8 cellular contexts compared by ENCODE assay signal in the genomic region with DNA sequence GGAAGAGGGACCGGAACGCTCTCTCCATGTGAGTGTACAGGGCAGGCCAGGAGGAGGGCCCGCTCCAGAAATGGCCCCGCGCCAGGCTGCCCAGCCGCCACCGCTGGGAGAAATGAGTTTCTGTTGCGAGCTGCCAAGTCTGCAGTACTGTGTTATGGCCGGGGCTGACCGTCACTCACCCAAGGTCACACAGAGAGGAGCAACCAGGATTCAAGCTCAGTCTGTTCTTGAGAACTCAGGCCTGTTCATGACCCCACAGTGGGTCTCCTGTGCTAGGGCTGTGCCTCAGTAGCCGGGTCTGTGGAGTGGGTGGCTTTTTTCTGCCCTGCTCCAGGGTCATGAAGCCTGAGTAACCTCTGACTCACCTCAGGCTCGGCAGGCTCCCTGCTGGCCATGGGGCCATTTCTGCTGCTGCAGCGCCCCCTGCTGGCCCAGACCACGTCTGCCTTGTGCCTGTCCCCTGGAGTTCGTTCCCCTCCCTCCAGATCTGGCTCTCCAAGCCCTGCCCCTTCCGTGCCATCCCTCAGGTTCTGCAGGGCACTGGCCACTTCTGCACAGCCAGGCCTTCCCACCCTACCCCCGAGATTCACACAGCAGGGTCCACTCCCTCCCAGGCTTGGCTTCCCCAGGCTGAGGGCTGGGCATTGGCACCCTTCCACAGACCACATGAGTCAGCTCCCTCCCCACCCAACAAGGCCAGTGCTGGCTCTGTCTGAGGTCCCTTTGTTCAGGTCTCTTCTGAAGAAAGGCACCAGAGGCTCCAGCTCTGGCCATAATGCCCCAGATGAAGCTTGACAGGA.
DNase-seq lines count a peak whose midpoint lies in the region; ATAC-seq and FAIRE-seq lines count a peak whose summit lies in the region.

No MANE protein-coding gene starts in this region.

- FAIRE-seq in GM19239 (lab: Jason Lieb, UNC) = peak; percentile 66

- ATAC-seq in GM18519 (IDR thresholded peaks at IDR 0.05; ENCODE audit: low FRiP score, unreplicated experiment) = no peak

- DNase-seq in AG08396 (ENCODE audit: low spot score) = peak; percentile 93
- peak; percentile 76 for DNase-seq in GM19239 (ENCODE audit: insufficient read length, low spot score)
- peak; percentile 23 for DNase-seq in NCI-H2171 (lab: John Stamatoyannopoulos, UW)
- peak; percentile 35 for DNase-seq in activated CD4-positive, CD25-positive, alpha-beta regulatory T cell treated with anti-CD3 and anti-CD28 coated beads, Interleukin-2, amount 50 U/mL, for 16 hours (ENCODE audit: low read depth, low spot score)
- DNase-seq in caudate nucleus (lab: John Stamatoyannopoulos, UW) = peak in 56 of 61 donors; percentile 14 to 91 (median 70)
- peak; percentile 85 for DNase-seq in kidney glomerular epithelial cell (lab: John Stamatoyannopoulos, UW)
- peak; percentile 19 to 57 for DNase-seq in stimulated activated CD4-positive, alpha-beta T cell treated with anti-CD3 and anti-CD28 coated beads, Interleukin-1b, Interleukin-23, amount 100 ng/mL, for 1 hour (ENCODE audit: low read depth in 2 of 2)

- H3K27ac ChIP-seq in caudate nucleus (ENCODE audit: low read depth, low read length) = peak overlapping the region; percentile 60

Comparison
In these comparisons a context has a peak if more than half of its experiments do, and no peak if none do; other contexts are left out.
1. DNase-seq: peak in every context shown above with its lines; median percentile 93 in AG08396; 85 in kidney glomerular epithelial cell; 76 in GM19239; 70 in caudate nucleus; 38 in stimulated activated CD4-positive, alpha-beta T cell treated with anti-CD3 and anti-CD28 coated beads, Interleukin-1b, Interleukin-23, amount 100 ng/mL, for 1 hour; 35 in activated CD4-positive, CD25-positive, alpha-beta regulatory T cell treated with anti-CD3 and anti-CD28 coated beads, Interleukin-2, amount 50 U/mL, for 16 hours; 23 in NCI-H2171.